ENCODE assay signal across 8 cellular contexts in the genomic region with DNA sequence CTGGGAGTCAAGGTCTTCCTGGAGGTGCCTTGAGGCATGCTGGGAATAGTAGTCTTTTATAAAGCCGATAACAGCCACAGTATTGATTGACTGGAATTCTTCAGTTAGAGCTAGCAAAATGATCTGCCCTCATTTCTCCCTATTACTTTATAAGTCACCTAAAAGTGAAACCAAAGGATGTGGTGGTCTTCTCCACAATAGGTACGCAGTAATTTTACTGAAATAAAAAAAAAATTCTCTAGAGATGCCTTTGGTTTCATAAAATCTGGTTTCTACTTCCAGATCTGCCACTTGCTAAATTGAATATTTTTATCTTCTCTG. TPM values are rescaled to one million over a fixed set of nuclear protein-coding genes. Genes with fewer than 3 reads are reported as not detected.
A peak's percentile ranks its signal among the peaks of the same experiment; 100 is the strongest.
DNase-seq lines count a peak whose midpoint lies in the region; ATAC-seq and TF ChIP-seq lines count a peak whose summit lies in the region.

No MANE protein-coding gene starts in this region.

- TF ChIP-seq POLR2A in esophagus squamous epithelium (IDR thresholded peaks at IDR 0.05) (peak in 1 of 4 donors; percentile 14), erythroblast (IDR thresholded peaks at IDR 0.05; ENCODE audit: low read length) (no peak)

- no peak overlapping the region for H3K27ac ChIP-seq in SJSA1
- peak overlapping the region; percentile 89 to 98 (median 93) for H3K27ac ChIP-seq in esophagus squamous epithelium
- peak overlapping the region; percentile 99 for H3K27ac ChIP-seq in rectal smooth muscle tissue (ENCODE audit: low read depth, low read length)

- H3K9me3 ChIP-seq in ES-I3 (ENCODE audit: control insufficient read depth, insufficient read depth, low read length) (peaks cover 4% of the 10 kb centered on the region; the same call in 1 of the 2 replicates), SJSA1 (replicated peaks) (peaks cover 2% of the 10 kb centered on the region; the same call in 1 of the 2 replicates), esophagus squamous epithelium (peaks cover 0 to 10% (median 6%) of the 10 kb centered on the region in 3 donors)

- H3K27me3 ChIP-seq in SJSA1 (replicated peaks) (no peaks in the 10 kb centered on the region), esophagus squamous epithelium (no peaks in the 10 kb centered on the region), rectal smooth muscle tissue (ENCODE audit: control insufficient read depth, insufficient read depth, low read length) (no peaks in the 10 kb centered on the region)

- no peak for DNase-seq in SJSA1 (ENCODE audit: low read depth in 1 of 2, low spot score in 2 of 2)
- no peak for DNase-seq in esophagus squamous epithelium (lab: John Stamatoyannopoulos, UW)
- no peak for DNase-seq in erythroblast (lab: John Stamatoyannopoulos, UW)
- no peak for DNase-seq in omental fat pad (ENCODE audit: low spot score)
- DNase-seq in LoVo (ENCODE audit: low spot score): no peak

- peak overlapping the region; percentile 77; the same call in 1 of the 2 replicates for H3K9ac ChIP-seq in ES-I3 (ENCODE audit: low read depth, low read length)
- H3K9ac ChIP-seq in rectal smooth muscle tissue (ENCODE audit: low read length): no peak overlapping the region

- H3K4me3 ChIP-seq in SJSA1: peak overlapping the region; percentile 76
- H3K4me3 ChIP-seq in esophagus squamous epithelium: peak overlapping the region; percentile 71 to 86 (median 81)
- peak overlapping the region; percentile 99 for H3K4me3 ChIP-seq in rectal smooth muscle tissue (ENCODE audit: low read length)

- TF ChIP-seq CTCF in esophagus squamous epithelium (IDR thresholded peaks at IDR 0.05) (no peak), omental fat pad (IDR thresholded peaks at IDR 0.05) (no peak)

- intact Hi-C loops in esophagus squamous epithelium (cut with DNase I): no loop called here

- H3K4me1 ChIP-seq in ES-I3 (ENCODE audit: insufficient read depth, low read length) (no peaks in the 10 kb centered on the region), SJSA1 (replicated peaks) (peaks cover 21% of the 10 kb centered on the region), esophagus squamous epithelium (peaks cover 0 to 23% (median 11%) of the 10 kb centered on the region in 3 donors), rectal smooth muscle tissue (ENCODE audit: control insufficient read depth, insufficient read depth, low read length) (peaks cover 3% of the 10 kb centered on the region)

- 2 to 3% methylated on average over 2 of the region's 2 CpGs for WGBS in esophagus squamous epithelium, 2 donors

- ATAC-seq in omental fat pad (ENCODE audit: low FRiP score): no peak
- no peak for ATAC-seq in GM18861 (IDR thresholded peaks at IDR 0.05; ENCODE audit: unreplicated experiment)

- H3K36me3 ChIP-seq in ES-I3 (ENCODE audit: insufficient read depth, low read length): no peaks in the 10 kb centered on the region
- peaks cover 3% of the 10 kb centered on the region; the same call in 1 of the 2 replicates for H3K36me3 ChIP-seq in SJSA1
- H3K36me3 ChIP-seq in esophagus squamous epithelium: no peaks in the 10 kb centered on the region
- no peaks in the 10 kb centered on the region for H3K36me3 ChIP-seq in rectal smooth muscle tissue (ENCODE audit: control insufficient read depth, insufficient read depth, low read length)

RNA-seq across cellular contexts. Expression of a gene that starts 0.5 kb away (rescaled TPM):
- 60.5 and 65.0 TPM in 2 replicates for total RNA-seq in SJSA1 (2014; rRNA removed; shearing (Covaris generic))
- total RNA-seq in esophagus squamous epithelium (10 to 100 TPM in 3 of 4 donors, 1 to 10 TPM in 1; 7.2 to 29.1 (median 21.0) TPM), omental fat pad (10 to 100 TPM in 3 of 4 donors, 1 to 10 TPM in 1; 9.2 to 16.3 (median 11.8) TPM)

RNA-seq across cellular contexts. Expression of a gene that starts 51.0 kb away (rescaled TPM):
- 21.7 and 28.4 TPM in 2 replicates for total RNA-seq in SJSA1 (2014; rRNA removed; shearing (Covaris generic))
- total RNA-seq in esophagus squamous epithelium (10 to 100 TPM; 15.8 to 25.3 (median 17.0) TPM), omental fat pad (10 to 100 TPM; 14.8 to 29.4 (median 21.0) TPM)

RNA-seq across cellular contexts. Expression of a gene that starts 55.4 kb away (rescaled TPM):
- not detected in 2 replicates for total RNA-seq in SJSA1 (2014; rRNA removed; shearing (Covaris generic))
- total RNA-seq in esophagus squamous epithelium (not detected), omental fat pad (not detected)
